Comparison of ENCODE assay signal across 3 cellular contexts in the genomic region with DNA sequence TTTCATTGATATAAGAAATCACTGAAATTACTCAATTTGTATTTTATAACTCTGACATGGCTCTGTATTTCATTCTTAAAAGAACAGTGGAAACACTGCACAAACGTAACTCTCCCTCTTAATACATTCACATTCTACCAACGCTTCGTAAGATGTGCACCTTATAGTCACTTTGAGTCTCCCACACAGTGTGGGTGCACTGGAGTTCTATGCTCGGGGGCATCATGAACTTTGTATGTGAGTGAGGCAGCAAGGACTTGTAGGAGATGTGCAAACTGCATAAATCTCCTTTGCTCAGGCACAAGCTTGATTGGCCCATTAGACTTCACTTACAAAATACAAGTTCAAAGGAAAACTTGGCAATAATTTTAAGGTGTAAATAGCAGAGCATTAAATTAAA.
"Had no signal": no experiment of that assay in that cellular context is flagged by ENCODE, and none has a peak within 500 bp of the region (broad histone marks: within the 10 kb centered on the region; RNA-seq: fewer than 3 reads in every experiment).

No MANE protein-coding gene starts in this region.

- ATAC-seq: HepG2, K562 had no signal

- H3K4me3 ChIP-seq: K562 had no signal

- DNase-seq: IMR-90 had no signal
